In the genomic region with DNA sequence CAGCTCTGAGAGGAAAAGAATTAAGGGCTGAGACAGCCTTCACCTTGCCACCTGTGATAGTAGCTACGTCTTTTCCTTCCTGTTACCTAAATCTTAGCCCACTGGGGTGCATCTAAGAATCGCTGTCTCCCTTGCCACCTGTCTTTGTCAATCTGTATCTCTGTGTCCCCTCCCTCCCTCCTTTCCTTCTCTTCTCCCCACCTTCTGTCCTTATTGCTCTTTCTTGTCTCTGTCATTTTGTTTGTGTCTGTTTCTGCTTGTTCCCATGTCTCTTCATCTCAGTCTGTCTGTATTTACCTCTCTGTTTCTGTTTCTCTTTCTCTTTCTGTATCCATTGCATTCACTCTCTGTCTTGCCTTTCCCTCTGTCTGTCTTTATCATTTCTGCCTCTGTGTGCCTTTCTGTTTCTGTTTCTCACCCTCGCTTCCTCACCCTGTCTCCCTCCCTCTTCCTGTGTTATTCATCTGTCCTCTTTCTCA, we compare ENCODE assay signal across 11 cellular contexts. TPM values are rescaled to one million over a fixed set of nuclear protein-coding genes. Genes with fewer than 3 reads are reported as not detected.
DNase-seq lines count a peak whose midpoint lies in the region; ATAC-seq, FAIRE-seq and TF ChIP-seq lines count a peak whose summit lies in the region.
"Had no signal": no experiment of that assay in that cellular context is flagged by ENCODE, and none has a peak within 500 bp of the region (broad histone marks: within the 10 kb centered on the region; RNA-seq: fewer than 3 reads in every experiment).

No MANE protein-coding gene starts in this region.

- peak; percentile 89 for ATAC-seq in GM19043 (IDR thresholded peaks at IDR 0.05; ENCODE audit: low read depth, unreplicated experiment)
- ATAC-seq in HG02973 (IDR thresholded peaks at IDR 0.05; ENCODE audit: unreplicated experiment) = peak; percentile 95
- peak; percentile 94 for ATAC-seq in activated CD8-positive, alpha-beta T cell treated with anti-CD3 and anti-CD28 coated beads for 36 hours
- no peak for ATAC-seq in body of pancreas
- ATAC-seq in gastrocnemius medialis = no peak

- no peak for TF ChIP-seq EP300 in transverse colon (IDR thresholded peaks at IDR 0.05; ENCODE audit: low read depth)

- no peak for FAIRE-seq in H54 (lab: Jason Lieb, UNC)

- no peaks in the 10 kb centered on the region for H3K27me3 ChIP-seq in transverse colon
- H3K27me3 ChIP-seq in body of pancreas = no peaks in the 10 kb centered on the region
- H3K27me3 ChIP-seq in gastrocnemius medialis = no peaks in the 10 kb centered on the region

- H3K4me1 ChIP-seq in transverse colon = no peaks in the 10 kb centered on the region
- H3K4me1 ChIP-seq in body of pancreas = peaks cover 18% of the 10 kb centered on the region
- no peaks in the 10 kb centered on the region for H3K4me1 ChIP-seq in gastrocnemius medialis

- 66 to 82% methylated on average over 2 to 3 of the region's 3 CpGs for WGBS in transverse colon (ENCODE audit: low coverage in 1 of 2), 2 donors
- 74 to 94% methylated on average over 3 of the region's 3 CpGs for WGBS in body of pancreas, 2 donors

- H3K4me3 ChIP-seq in transverse colon = no peak overlapping the region
- H3K4me3 ChIP-seq in body of pancreas = no peak overlapping the region
- no peak overlapping the region for H3K4me3 ChIP-seq in gastrocnemius medialis

- peaks cover 55 to 74% of the 10 kb centered on the region in 2 donors for H3K36me3 Mint-ChIP-seq in CD14-positive monocyte
- no peaks in the 10 kb centered on the region for H3K36me3 Mint-ChIP-seq in activated CD8-positive, alpha-beta T cell treated with anti-CD3 and anti-CD28 coated beads for 36 hours (ENCODE audit: low read depth)

- H3K27ac Mint-ChIP-seq in CD14-positive monocyte = peak overlapping the region; percentile 36 to 90 (median 72)
- peak overlapping the region; percentile 87 for H3K27ac Mint-ChIP-seq in activated CD8-positive, alpha-beta T cell treated with anti-CD3 and anti-CD28 coated beads for 36 hours

- H3K4me3 Mint-ChIP-seq in CD14-positive monocyte = peak overlapping the region; percentile 35 to 62
- H3K4me3 Mint-ChIP-seq in activated CD8-positive, alpha-beta T cell treated with anti-CD3 and anti-CD28 coated beads for 36 hours = peak overlapping the region; percentile 73

- no peaks in the 10 kb centered on the region for H3K27me3 Mint-ChIP-seq in CD14-positive monocyte (ENCODE audit: low read depth in 3 of 3)
- no peaks in the 10 kb centered on the region for H3K27me3 Mint-ChIP-seq in activated CD8-positive, alpha-beta T cell treated with anti-CD3 and anti-CD28 coated beads for 36 hours

- TF ChIP-seq CTCF in CD14-positive monocyte (IDR thresholded peaks at IDR 0.05) (no peak), transverse colon (IDR thresholded peaks at IDR 0.05) (no peak), body of pancreas (IDR thresholded peaks at IDR 0.05) (no peak), gastrocnemius medialis (IDR thresholded peaks at IDR 0.05 in 4 of 5, conservative IDR thresholded peaks at IDR 0.05 in 1 of 5) (no peak)
- TF ChIP-seq CTCF in activated CD8-positive, alpha-beta T cell treated with anti-CD3 and anti-CD28 coated beads for 36 hours (IDR thresholded peaks at IDR 0.05) = no peak

- H3K9me3 ChIP-seq in transverse colon = no peaks in the 10 kb centered on the region
- H3K9me3 ChIP-seq in body of pancreas = no peaks in the 10 kb centered on the region
- no peaks in the 10 kb centered on the region for H3K9me3 ChIP-seq in gastrocnemius medialis

- H3K36me3 ChIP-seq in transverse colon (no peaks in the 10 kb centered on the region), body of pancreas (replicated peaks in 1 of 2; ENCODE audit: insufficient read depth in 1 of 2, low read depth in 2 of 2) (no peaks in the 10 kb centered on the region), gastrocnemius medialis (no peaks in the 10 kb centered on the region)

- in situ Hi-C loops in transverse colon (cut with MboI; ENCODE audit: low pct_ligation_motif_present in 1 of 4, low pct_unique_long_range_greater_than_20kb in 1 of 4, low sequenced_read_pairs in 3 of 4) = no loop called here
- in situ Hi-C loops in gastrocnemius medialis (cut with MboI; ENCODE audit: low sequenced_read_pairs in 4 of 4) = no loop called here

- no peak for TF ChIP-seq POLR2A in transverse colon (IDR thresholded peaks at IDR 0.05)
- no peak for TF ChIP-seq POLR2A in body of pancreas (IDR thresholded peaks at IDR 0.05)
- no peak for TF ChIP-seq POLR2A in H54 (IDR thresholded peaks at IDR 0.05; ENCODE audit: low read depth, low read length)
- TF ChIP-seq POLR2A in gastrocnemius medialis (IDR thresholded peaks at IDR 0.05) = no peak

- H3K27ac ChIP-seq in transverse colon = no peak overlapping the region
- no peak overlapping the region for H3K27ac ChIP-seq in body of pancreas
- H3K27ac ChIP-seq in gastrocnemius medialis = no peak overlapping the region
- H3K27ac ChIP-seq: HL-60 had no signal

- intact Hi-C loops in CD14-positive monocyte (cut with micrococcal nuclease) = no loop called here
- intact Hi-C loops in activated CD8-positive, alpha-beta T cell treated with anti-CD3 and anti-CD28 coated beads for 36 hours (cut with micrococcal nuclease) = no loop called here
- intact Hi-C loops in transverse colon (cut with DNase I; ENCODE audit: low total_unique reads) = no loop called here
- intact Hi-C loops in body of pancreas (cut with DNase I) = no loop called here
- intact Hi-C loops in gastrocnemius medialis (cut with DNase I; ENCODE audit: low total_unique reads) = no loop called here

- peaks cover 71% of the 10 kb centered on the region for H3K4me1 Mint-ChIP-seq in CD14-positive monocyte
- peaks cover 10% of the 10 kb centered on the region for H3K4me1 Mint-ChIP-seq in activated CD8-positive, alpha-beta T cell treated with anti-CD3 and anti-CD28 coated beads for 36 hours (ENCODE audit: low read depth)

- CTCF ChIA-PET in activated CD8-positive, alpha-beta T cell treated with anti-CD3 and anti-CD28 coated beads for 36 hours (lab: Charles Lee) = interaction anchor here (0.9 to 2.0 kb wide), 4 partner anchors 14 to 133 kb away, joined by 3 to 14 read pairs (median 4); no protein-coding TSS in a partner anchor

- DNase-seq in CD14-positive monocyte (ENCODE audit: low spot score) (no peak), transverse colon (no peak), body of pancreas (no peak), H54 (ENCODE audit: insufficient read length, low spot score) (no peak), gastrocnemius medialis (no peak)
- peak; percentile 4 for DNase-seq in activated CD8-positive, alpha-beta T cell treated with anti-CD3 and anti-CD28 coated beads for 36 hours
- DNase-seq: AML-193, SHP77 had no signal

- peaks cover 0 to 3% (median 0%) of the 10 kb centered on the region in 7 donors for H3K9me3 Mint-ChIP-seq in CD14-positive monocyte
- H3K9me3 Mint-ChIP-seq in activated CD8-positive, alpha-beta T cell treated with anti-CD3 and anti-CD28 coated beads for 36 hours = no peaks in the 10 kb centered on the region

- POLR2A ChIA-PET in activated CD8-positive, alpha-beta T cell treated with anti-CD3 and anti-CD28 coated beads for 36 hours (lab: Charles Lee) = no interaction called here

RNA-seq across cellular contexts. Expression of a gene that starts 30.2 kb away (rescaled TPM):
- polyA plus RNA-seq in CD14-positive monocyte = 1 to 10 TPM; 3.2 to 4.5 TPM
- total RNA-seq in activated CD8-positive, alpha-beta T cell treated with anti-CD3 and anti-CD28 coated beads for 36 hours = under 1 TPM; 0.07 to 0.25 TPM
- total RNA-seq in transverse colon (1 to 10 TPM; 1.9 to 5.6 (median 3.4) TPM), body of pancreas (1 to 10 TPM; 7.9 to 8.8 TPM), gastrocnemius medialis (under 1 TPM; 0.15 to 0.62 (median 0.41) TPM)

Comparison
In these comparisons a context has a peak if more than half of its experiments do, and no peak if none do; other contexts are left out.
1. ATAC-seq: peak in GM19043 (single experiment), HG02973 (single experiment) and activated CD8-positive, alpha-beta T cell treated with anti-CD3 and anti-CD28 coated beads for 36 hours (single experiment); none in body of pancreas (single experiment) and gastrocnemius medialis (0 of 2).